ENCODE assay signal across 1 cellular context in the genomic region with DNA sequence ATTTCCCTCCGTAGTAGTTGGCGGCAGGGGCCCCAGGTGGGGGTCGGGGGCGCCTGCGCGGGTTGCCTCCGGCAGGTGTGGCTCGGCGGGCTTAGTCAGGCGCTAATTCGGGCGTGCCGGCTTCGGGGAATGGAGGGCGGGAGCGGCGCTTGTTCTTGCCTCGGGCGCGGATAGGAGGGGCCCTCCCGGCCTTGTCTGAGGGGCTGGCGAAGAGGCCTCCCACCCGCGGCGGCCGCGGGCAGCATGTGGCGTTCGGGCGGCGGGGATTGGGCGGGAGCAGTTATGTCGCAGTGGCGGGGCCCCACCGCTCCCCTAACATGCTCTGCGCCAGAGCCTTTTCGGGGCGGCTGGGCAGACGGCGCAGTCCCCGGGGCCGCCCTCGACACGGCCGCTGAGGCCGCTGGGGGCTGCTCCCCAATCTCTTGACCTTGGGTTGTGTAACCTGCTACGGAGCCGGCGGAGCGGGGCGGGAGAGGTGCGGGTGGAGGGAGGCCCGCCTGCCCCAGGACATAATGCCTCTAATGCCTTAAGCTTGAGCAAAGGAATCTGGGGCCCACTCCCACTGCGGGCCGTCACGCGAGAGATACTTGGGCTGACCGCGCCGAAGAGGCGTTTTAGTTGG.
TF ChIP-seq lines count a peak whose summit lies in the region.

No MANE protein-coding gene starts in this region.

TF ChIP-seq in K562, 482 proteins besides CTCF, POLR2A, EP300 and RAD21 (continued from another document and continues in another):
- TF ChIP-seq, protein P1, sequence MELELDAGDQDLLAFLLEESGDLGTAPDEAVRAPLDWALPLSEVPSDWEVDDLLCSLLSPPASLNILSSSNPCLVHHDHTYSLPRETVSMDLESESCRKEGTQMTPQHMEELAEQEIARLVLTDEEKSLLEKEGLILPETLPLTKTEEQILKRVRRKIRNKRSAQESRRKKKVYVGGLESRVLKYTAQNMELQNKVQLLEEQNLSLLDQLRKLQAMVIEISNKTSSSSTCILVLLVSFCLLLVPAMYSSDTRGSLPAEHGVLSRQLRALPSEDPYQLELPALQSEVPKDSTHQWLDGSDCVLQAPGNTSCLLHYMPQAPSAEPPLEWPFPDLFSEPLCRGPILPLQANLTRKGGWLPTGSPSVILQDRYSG (tag; conservative IDR thresholded peaks at IDR 0.05; ENCODE audit: low read depth): no peak
- TF ChIP-seq LCOR (CRISPR knock-in tag; IDR thresholded peaks at IDR 0.05) (no peak), HCFC1 (IDR thresholded peaks at IDR 0.05; ENCODE audit: low read depth, low read length) (no peak), ARID4B (CRISPR knock-in tag; IDR thresholded peaks at IDR 0.05) (peak; percentile 38; the same call in 1 of the 2 replicates), HMG20A (CRISPR knock-in tag; conservative IDR thresholded peaks at IDR 0.05) (no peak), U2AF2 (optimal IDR thresholded peaks at IDR 0.05; ENCODE audit: low read depth, low read length) (no peak), NFYB (IDR thresholded peaks at IDR 0.05; ENCODE audit: extremely low read depth, insufficient read length) (no peak), THRAP3 (IDR thresholded peaks at IDR 0.05; ENCODE audit: borderline replicate concordance) (no peak), HNRNPH1 (optimal IDR thresholded peaks at IDR 0.05; ENCODE audit: low read depth, low read length) (peak; percentile 54), ZNF146 (CRISPR knock-in tag; IDR thresholded peaks at IDR 0.05; ENCODE audit: unreplicated experiment) (no peak), CEBPG (CRISPR knock-in tag; IDR thresholded peaks at IDR 0.05) (peak; percentile 65), CEBPG (tag; conservative IDR thresholded peaks at IDR 0.05 in 1 of 2, IDR thresholded peaks at IDR 0.05 in 1 of 2) (no peak), ZNF830 (CRISPR knock-in tag; IDR thresholded peaks at IDR 0.05) (no peak), HLTF (IDR thresholded peaks at IDR 0.05) (no peak), ZNF134 (CRISPR knock-in tag; conservative IDR thresholded peaks at IDR 0.05) (no peak), HIVEP1 (CRISPR knock-in tag; IDR thresholded peaks at IDR 0.05) (no peak), STAG1 (CRISPR knock-in tag; IDR thresholded peaks at IDR 0.05; ENCODE audit: borderline replicate concordance) (no peak; the same call in 1 of the 2 replicates), PCBP1 (IDR thresholded peaks at IDR 0.05; ENCODE audit: low read depth, low read length, poor library complexity, severe bottlenecking) (peak; percentile 96), TEAD2 (tag; IDR thresholded peaks at IDR 0.05) (no peak), PRPF4 (IDR thresholded peaks at IDR 0.05; ENCODE audit: insufficient read depth, low read depth, low read length, poor library complexity, severe bottlenecking) (peak; percentile 93), ZNF561 (CRISPR knock-in tag; conservative IDR thresholded peaks at IDR 0.05) (no peak), TEAD1 (CRISPR knock-in tag; IDR thresholded peaks at IDR 0.05) (peak in 1 of 2 experiments; percentile 79; a peak in 2 of 4 replicates), SNIP1 (IDR thresholded peaks at IDR 0.05; ENCODE audit: low read depth) (no peak), PREB (CRISPR knock-in tag; IDR thresholded peaks at IDR 0.05) (no peak), SMARCC2 (IDR thresholded peaks at IDR 0.05; ENCODE audit: low read depth) (no peak), ZNF174 (CRISPR knock-in tag; IDR thresholded peaks at IDR 0.05) (no peak), ATF1 (CRISPR knock-in tag; IDR thresholded peaks at IDR 0.05) (no peak), ATF1 (tag; IDR thresholded peaks at IDR 0.05) (no peak), TFAM (CRISPR knock-in tag; conservative IDR thresholded peaks at IDR 0.05) (no peak), CBFB (CRISPR knock-in tag; IDR thresholded peaks at IDR 0.05) (no peak), CREBBP (IDR thresholded peaks at IDR 0.05; ENCODE audit: low read depth, low read length) (no peak)
- TF ChIP-seq, protein P2, sequence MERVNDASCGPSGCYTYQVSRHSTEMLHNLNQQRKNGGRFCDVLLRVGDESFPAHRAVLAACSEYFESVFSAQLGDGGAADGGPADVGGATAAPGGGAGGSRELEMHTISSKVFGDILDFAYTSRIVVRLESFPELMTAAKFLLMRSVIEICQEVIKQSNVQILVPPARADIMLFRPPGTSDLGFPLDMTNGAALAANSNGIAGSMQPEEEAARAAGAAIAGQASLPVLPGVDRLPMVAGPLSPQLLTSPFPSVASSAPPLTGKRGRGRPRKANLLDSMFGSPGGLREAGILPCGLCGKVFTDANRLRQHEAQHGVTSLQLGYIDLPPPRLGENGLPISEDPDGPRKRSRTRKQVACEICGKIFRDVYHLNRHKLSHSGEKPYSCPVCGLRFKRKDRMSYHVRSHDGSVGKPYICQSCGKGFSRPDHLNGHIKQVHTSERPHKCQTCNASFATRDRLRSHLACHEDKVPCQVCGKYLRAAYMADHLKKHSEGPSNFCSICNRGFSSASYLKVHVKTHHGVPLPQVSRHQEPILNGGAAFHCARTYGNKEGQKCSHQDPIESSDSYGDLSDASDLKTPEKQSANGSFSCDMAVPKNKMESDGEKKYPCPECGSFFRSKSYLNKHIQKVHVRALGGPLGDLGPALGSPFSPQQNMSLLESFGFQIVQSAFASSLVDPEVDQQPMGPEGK (CRISPR knock-in tag; IDR thresholded peaks at IDR 0.05; ENCODE audit: borderline replicate concordance): no peak
- TF ChIP-seq, protein P3, sequence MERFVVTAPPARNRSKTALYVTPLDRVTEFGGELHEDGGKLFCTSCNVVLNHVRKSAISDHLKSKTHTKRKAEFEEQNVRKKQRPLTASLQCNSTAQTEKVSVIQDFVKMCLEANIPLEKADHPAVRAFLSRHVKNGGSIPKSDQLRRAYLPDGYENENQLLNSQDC (CRISPR knock-in tag; IDR thresholded peaks at IDR 0.05): no peak
- TF ChIP-seq, protein P4, sequence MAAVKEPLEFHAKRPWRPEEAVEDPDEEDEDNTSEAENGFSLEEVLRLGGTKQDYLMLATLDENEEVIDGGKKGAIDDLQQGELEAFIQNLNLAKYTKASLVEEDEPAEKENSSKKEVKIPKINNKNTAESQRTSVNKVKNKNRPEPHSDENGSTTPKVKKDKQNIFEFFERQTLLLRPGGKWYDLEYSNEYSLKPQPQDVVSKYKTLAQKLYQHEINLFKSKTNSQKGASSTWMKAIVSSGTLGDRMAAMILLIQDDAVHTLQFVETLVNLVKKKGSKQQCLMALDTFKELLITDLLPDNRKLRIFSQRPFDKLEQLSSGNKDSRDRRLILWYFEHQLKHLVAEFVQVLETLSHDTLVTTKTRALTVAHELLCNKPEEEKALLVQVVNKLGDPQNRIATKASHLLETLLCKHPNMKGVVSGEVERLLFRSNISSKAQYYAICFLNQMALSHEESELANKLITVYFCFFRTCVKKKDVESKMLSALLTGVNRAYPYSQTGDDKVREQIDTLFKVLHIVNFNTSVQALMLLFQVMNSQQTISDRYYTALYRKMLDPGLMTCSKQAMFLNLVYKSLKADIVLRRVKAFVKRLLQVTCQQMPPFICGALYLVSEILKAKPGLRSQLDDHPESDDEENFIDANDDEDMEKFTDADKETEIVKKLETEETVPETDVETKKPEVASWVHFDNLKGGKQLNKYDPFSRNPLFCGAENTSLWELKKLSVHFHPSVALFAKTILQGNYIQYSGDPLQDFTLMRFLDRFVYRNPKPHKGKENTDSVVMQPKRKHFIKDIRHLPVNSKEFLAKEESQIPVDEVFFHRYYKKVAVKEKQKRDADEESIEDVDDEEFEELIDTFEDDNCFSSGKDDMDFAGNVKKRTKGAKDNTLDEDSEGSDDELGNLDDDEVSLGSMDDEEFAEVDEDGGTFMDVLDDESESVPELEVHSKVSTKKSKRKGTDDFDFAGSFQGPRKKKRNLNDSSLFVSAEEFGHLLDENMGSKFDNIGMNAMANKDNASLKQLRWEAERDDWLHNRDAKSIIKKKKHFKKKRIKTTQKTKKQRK (IDR thresholded peaks at IDR 0.05; ENCODE audit: borderline replicate concordance, low read depth, low read length): no peak
- TF ChIP-seq, protein P5, sequence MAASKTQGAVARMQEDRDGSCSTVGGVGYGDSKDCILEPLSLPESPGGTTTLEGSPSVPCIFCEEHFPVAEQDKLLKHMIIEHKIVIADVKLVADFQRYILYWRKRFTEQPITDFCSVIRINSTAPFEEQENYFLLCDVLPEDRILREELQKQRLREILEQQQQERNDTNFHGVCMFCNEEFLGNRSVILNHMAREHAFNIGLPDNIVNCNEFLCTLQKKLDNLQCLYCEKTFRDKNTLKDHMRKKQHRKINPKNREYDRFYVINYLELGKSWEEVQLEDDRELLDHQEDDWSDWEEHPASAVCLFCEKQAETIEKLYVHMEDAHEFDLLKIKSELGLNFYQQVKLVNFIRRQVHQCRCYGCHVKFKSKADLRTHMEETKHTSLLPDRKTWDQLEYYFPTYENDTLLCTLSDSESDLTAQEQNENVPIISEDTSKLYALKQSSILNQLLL (CRISPR knock-in tag; IDR thresholded peaks at IDR 0.05; ENCODE audit: borderline replicate concordance): no peak
- TF ChIP-seq, protein P6, sequence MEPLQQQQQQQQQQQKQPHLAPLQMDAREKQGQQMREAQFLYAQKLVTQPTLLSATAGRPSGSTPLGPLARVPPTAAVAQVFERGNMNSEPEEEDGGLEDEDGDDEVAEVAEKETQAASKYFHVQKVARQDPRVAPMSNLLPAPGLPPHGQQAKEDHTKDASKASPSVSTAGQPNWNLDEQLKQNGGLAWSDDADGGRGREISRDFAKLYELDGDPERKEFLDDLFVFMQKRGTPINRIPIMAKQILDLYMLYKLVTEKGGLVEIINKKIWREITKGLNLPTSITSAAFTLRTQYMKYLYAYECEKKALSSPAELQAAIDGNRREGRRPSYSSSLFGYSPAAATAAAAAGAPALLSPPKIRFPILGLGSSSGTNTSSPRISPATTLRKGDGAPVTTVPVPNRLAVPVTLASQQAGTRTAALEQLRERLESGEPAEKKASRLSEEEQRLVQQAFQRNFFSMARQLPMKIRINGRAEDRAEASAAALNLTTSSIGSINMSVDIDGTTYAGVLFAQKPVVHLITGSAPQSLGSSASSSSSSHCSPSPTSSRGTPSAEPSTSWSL (CRISPR knock-in tag; IDR thresholded peaks at IDR 0.05; ENCODE audit: borderline replicate concordance): no peak
- TF ChIP-seq, protein P7, sequence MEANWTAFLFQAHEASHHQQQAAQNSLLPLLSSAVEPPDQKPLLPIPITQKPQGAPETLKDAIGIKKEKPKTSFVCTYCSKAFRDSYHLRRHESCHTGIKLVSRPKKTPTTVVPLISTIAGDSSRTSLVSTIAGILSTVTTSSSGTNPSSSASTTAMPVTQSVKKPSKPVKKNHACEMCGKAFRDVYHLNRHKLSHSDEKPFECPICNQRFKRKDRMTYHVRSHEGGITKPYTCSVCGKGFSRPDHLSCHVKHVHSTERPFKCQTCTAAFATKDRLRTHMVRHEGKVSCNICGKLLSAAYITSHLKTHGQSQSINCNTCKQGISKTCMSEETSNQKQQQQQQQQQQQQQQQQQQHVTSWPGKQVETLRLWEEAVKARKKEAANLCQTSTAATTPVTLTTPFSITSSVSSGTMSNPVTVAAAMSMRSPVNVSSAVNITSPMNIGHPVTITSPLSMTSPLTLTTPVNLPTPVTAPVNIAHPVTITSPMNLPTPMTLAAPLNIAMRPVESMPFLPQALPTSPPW (CRISPR knock-in tag; IDR thresholded peaks at IDR 0.05): peak; percentile 46
- TF ChIP-seq, protein P8, sequence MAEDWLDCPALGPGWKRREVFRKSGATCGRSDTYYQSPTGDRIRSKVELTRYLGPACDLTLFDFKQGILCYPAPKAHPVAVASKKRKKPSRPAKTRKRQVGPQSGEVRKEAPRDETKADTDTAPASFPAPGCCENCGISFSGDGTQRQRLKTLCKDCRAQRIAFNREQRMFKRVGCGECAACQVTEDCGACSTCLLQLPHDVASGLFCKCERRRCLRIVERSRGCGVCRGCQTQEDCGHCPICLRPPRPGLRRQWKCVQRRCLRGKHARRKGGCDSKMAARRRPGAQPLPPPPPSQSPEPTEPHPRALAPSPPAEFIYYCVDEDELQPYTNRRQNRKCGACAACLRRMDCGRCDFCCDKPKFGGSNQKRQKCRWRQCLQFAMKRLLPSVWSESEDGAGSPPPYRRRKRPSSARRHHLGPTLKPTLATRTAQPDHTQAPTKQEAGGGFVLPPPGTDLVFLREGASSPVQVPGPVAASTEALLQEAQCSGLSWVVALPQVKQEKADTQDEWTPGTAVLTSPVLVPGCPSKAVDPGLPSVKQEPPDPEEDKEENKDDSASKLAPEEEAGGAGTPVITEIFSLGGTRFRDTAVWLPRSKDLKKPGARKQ (CRISPR knock-in tag; IDR thresholded peaks at IDR 0.05): no peak
